ENCODE assay signal across 1 cellular context in the genomic region with DNA sequence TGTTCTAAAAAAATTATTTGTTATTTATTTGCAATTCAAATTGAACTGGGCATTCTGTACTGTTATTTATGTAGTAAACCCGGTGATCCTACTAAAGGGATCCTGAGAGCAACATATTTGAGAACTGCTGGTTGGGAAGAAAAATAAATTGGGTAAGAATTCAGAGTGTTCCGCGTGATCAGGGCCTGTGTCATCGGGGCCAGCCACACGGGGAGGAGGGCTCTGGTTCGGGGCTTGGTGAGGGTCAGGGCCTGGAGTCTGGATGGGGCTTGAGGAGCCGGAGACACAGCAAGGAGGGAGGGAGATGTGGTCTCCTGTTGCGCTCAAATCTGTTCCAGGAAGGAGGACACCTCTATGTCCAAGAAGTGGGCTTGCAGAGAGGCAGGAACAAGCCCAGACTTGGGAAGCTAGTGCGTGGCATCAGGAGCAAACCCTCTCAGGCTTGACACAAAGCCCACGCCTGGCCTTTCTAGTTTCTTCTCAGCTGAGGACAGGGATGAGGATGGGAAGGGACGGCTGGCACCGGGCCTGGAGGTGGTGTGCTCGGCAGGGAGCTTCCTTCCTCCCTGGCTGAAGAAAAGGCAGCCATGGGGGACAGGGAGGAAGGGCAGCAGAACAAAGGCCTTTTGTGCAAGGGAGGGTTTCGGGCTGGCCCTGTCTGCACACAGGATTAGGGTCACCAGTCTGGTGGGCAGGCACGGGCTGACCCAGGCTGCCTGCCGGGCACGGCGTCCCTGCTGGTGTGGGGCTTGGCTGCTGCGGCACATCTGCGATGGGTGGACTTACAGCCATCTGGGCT.
TF ChIP-seq lines count a peak whose summit lies in the region.

No MANE protein-coding gene starts in this region.

TF ChIP-seq in IMR-90, 13 proteins besides CTCF, POLR2A, EP300 and RAD21:
- TF ChIP-seq BHLHE40 (IDR thresholded peaks at IDR 0.05; ENCODE audit: low read depth, low read length) (no peak), MAFK (IDR thresholded peaks at IDR 0.05; ENCODE audit: low read depth, low read length) (no peak), FOS (IDR thresholded peaks at IDR 0.05; ENCODE audit: low read depth, low read length) (no peak), SMC3 (IDR thresholded peaks at IDR 0.05; ENCODE audit: low read depth, low read length) (no peak), CHD1 (IDR thresholded peaks at IDR 0.05; ENCODE audit: low read depth, low read length) (no peak), CEBPB (IDR thresholded peaks at IDR 0.05; ENCODE audit: low read depth, low read length) (no peak), NFE2L2 (IDR thresholded peaks at IDR 0.05; ENCODE audit: low read depth, low read length) (no peak), RFX5 (IDR thresholded peaks at IDR 0.05; ENCODE audit: low read depth, low read length) (no peak), RCOR1 (IDR thresholded peaks at IDR 0.05; ENCODE audit: insufficient replicate concordance, low read length) (no peak), MAZ (IDR thresholded peaks at IDR 0.05; ENCODE audit: borderline replicate concordance, low read depth, low read length) (no peak), ELK1 (IDR thresholded peaks at IDR 0.05; ENCODE audit: borderline replicate concordance, low read depth, low read length) (no peak), MXI1 (IDR thresholded peaks at IDR 0.05; ENCODE audit: borderline replicate concordance, low read depth, low read length) (no peak), USF2 (IDR thresholded peaks at IDR 0.05; ENCODE audit: low read depth, low read length) (no peak)
TF ChIP-seq in IMR-90: peak in this region for 0.
